Comparison of ENCODE assay signal across 8 cellular contexts in genomic region chr10:109914966-109915365, GRCh38. TPM values are rescaled to one million over a fixed set of nuclear protein-coding genes. Genes with fewer than 3 reads are reported as not detected.
DNase-seq lines count a peak whose midpoint lies in the region; ATAC-seq, FAIRE-seq and TF ChIP-seq lines count a peak whose summit lies in the region.

No MANE protein-coding gene starts in this region.

- no peak overlapping the region for H4K91ac ChIP-seq in IMR-90 (ENCODE audit: insufficient read depth, low read depth, low read length)

- H3K4me1 Mint-ChIP-seq in activated CD4-positive, alpha-beta T cell treated with anti-CD3 and anti-CD28 coated beads, Interleukin-2, amount 10 ng/mL, durations not matched to agents 24 days and 14 days = peaks cover 69% of the 10 kb centered on the region

- H3K4ac ChIP-seq in IMR-90 (ENCODE audit: low read depth, low read length) = no peak overlapping the region

- H3K4me3 Mint-ChIP-seq in activated CD4-positive, alpha-beta T cell treated with anti-CD3 and anti-CD28 coated beads, Interleukin-2, amount 10 ng/mL, durations not matched to agents 24 days and 14 days = peak overlapping the region; percentile 63

- no peak overlapping the region for H2AFZ ChIP-seq in IMR-90 (replicated peaks; ENCODE audit: low read length, poor library complexity)

- dilution Hi-C loops in IMR-90 (cut with HindIII; ENCODE audit: low sequenced_read_pairs, unreplicated experiment) = no loop called here

- H3K9me3 Mint-ChIP-seq in activated CD4-positive, alpha-beta T cell treated with anti-CD3 and anti-CD28 coated beads, Interleukin-2, amount 10 ng/mL, durations not matched to agents 24 days and 14 days = peaks cover 7% of the 10 kb centered on the region

- H3K56ac ChIP-seq in IMR-90 (ENCODE audit: extremely low read depth, insufficient read depth, low read length) = no peak overlapping the region

- H4K8ac ChIP-seq in IMR-90 (ENCODE audit: low read depth in 2 of 2, low read length in 2 of 2) = no peak overlapping the region

- H3K4me2 ChIP-seq in IMR-90 (ENCODE audit: low read depth, low read length) = peak overlapping the region; percentile 73; the same call in 1 of the 2 replicates

- no peak overlapping the region for H2BK120ac ChIP-seq in IMR-90 (ENCODE audit: low read depth, low read length)

- no peaks in the 10 kb centered on the region for H3K27me3 ChIP-seq in IMR-90 (ENCODE audit: control insufficient read depth, insufficient read depth, low read length)
- H3K27me3 ChIP-seq in foreskin keratinocyte = no peaks in the 10 kb centered on the region
- H3K27me3 ChIP-seq in transverse colon = no peaks in the 10 kb centered on the region

- CTCF ChIA-PET in IMR-90 (lab: Yijun Ruan, JAX) = no interaction called here

- H3K4me1 ChIP-seq in IMR-90 (ENCODE audit: control insufficient read depth, insufficient read depth, low read length) = peaks cover 16% of the 10 kb centered on the region
- H3K4me1 ChIP-seq in foreskin keratinocyte = peaks cover 34% of the 10 kb centered on the region
- H3K4me1 ChIP-seq in transverse colon = peaks cover 17 to 69% (median 41%) of the 10 kb centered on the region in 4 donors

- intact Hi-C loops in IMR-90 (cut with micrococcal nuclease) (no loop called here), transverse colon (cut with DNase I; ENCODE audit: low total_unique reads) (no loop called here)
- intact Hi-C loops in activated CD4-positive, alpha-beta T cell treated with anti-CD3 and anti-CD28 coated beads, Interleukin-2, amount 10 ng/mL, durations not matched to agents 24 days and 14 days (cut with micrococcal nuclease) = no loop called here

- peak; percentile 96 for DNase-seq in IMR-90
- peak; percentile 81 for DNase-seq in activated CD4-positive, alpha-beta T cell treated with anti-CD3 and anti-CD28 coated beads, Interleukin-2, amount 10 ng/mL, durations not matched to agents 24 days and 14 days
- peak; percentile 91 to 95 for DNase-seq in foreskin keratinocyte
- DNase-seq in transverse colon = peak; percentile 54
- DNase-seq in GM10266 (ENCODE audit: extremely low spot score) = no peak
- no peak for DNase-seq in GM12892 (ENCODE audit: insufficient read length)

- H4K5ac ChIP-seq in IMR-90 (ENCODE audit: low read depth, low read length) = no peak overlapping the region

- H3K36me3 ChIP-seq in IMR-90 (ENCODE audit: control insufficient read depth, insufficient read depth, low read length) (peaks cover 4% of the 10 kb centered on the region), transverse colon (no peaks in the 10 kb centered on the region)

- no peak for TF ChIP-seq CTCF in IMR-90 (conservative IDR thresholded peaks at IDR 0.05; ENCODE audit: low read depth, low read length)
- no peak for TF ChIP-seq CTCF in foreskin keratinocyte (conservative IDR thresholded peaks at IDR 0.05)
- no peak for TF ChIP-seq CTCF in transverse colon (IDR thresholded peaks at IDR 0.05)
- no peak for TF ChIP-seq CTCF in GM10266 (IDR thresholded peaks at IDR 0.05; ENCODE audit: control insufficient read depth, insufficient read depth, low read depth, missing control alignments)

- POLR2A ChIA-PET in IMR-90 (lab: Charles Lee; ENCODE audit: unreplicated experiment) = no interaction called here

- peak overlapping the region; percentile 78 for H3K27ac Mint-ChIP-seq in activated CD4-positive, alpha-beta T cell treated with anti-CD3 and anti-CD28 coated beads, Interleukin-2, amount 10 ng/mL, durations not matched to agents 24 days and 14 days

- H2AK5ac ChIP-seq in IMR-90 (ENCODE audit: low read depth, low read length) = no peak overlapping the region

- in situ Hi-C loops in IMR-90 (cut with MboI; ENCODE audit: low sequenced_read_pairs) (loop anchor here (25.0 kb wide), 1 partner anchor 647 kb away; the partner anchor contains the start of gene SMC3), transverse colon (cut with MboI; ENCODE audit: low pct_ligation_motif_present in 1 of 4, low pct_unique_long_range_greater_than_20kb in 1 of 4, low sequenced_read_pairs in 3 of 4) (no loop called here)

- peaks cover 14% of the 10 kb centered on the region for H3K9me1 ChIP-seq in IMR-90 (ENCODE audit: insufficient read depth, low read length)

- TF ChIP-seq RAD21 in IMR-90 (IDR thresholded peaks at IDR 0.05; ENCODE audit: low read length) = no peak

- no peak overlapping the region for H3K27ac ChIP-seq in IMR-90 (ENCODE audit: insufficient read depth, low read length)
- H3K27ac ChIP-seq in foreskin keratinocyte = no peak overlapping the region
- H3K27ac ChIP-seq in transverse colon = peak overlapping the region; percentile 63 to 80 (median 73)

- H3K23ac ChIP-seq in IMR-90 (ENCODE audit: low read depth, low read length) = no peak overlapping the region

- no peak overlapping the region for H2BK5ac ChIP-seq in IMR-90 (ENCODE audit: low read depth, low read length, poor library complexity, severe bottlenecking)

- no peaks in the 10 kb centered on the region for H3K9me3 ChIP-seq in IMR-90 (ENCODE audit: control insufficient read depth, insufficient read depth, low read length)
- H3K9me3 ChIP-seq in transverse colon = no peaks in the 10 kb centered on the region

- H3K18ac ChIP-seq in IMR-90 (ENCODE audit: low read depth, low read length) = no peak overlapping the region

- BruUV-seq in IMR-90 (replicated peaks; lab: Mats Ljungman, UMichigan) = no TSS peak

- H4K20me1 ChIP-seq in IMR-90 (ENCODE audit: insufficient read depth, low read length) = peaks cover 25% of the 10 kb centered on the region; the same call in 1 of the 2 replicates

- no peak overlapping the region for H2BK15ac ChIP-seq in IMR-90 (ENCODE audit: low read depth, low read length)

- H3K14ac ChIP-seq in IMR-90 (replicated peaks; ENCODE audit: low read depth, low read length) = no peak overlapping the region

- no peak overlapping the region for H3K9ac ChIP-seq in IMR-90 (ENCODE audit: low read depth, low read length)

- no peak for FAIRE-seq in GM12892 (lab: Jason Lieb, UNC)

- H3K4me3 ChIP-seq in IMR-90 (ENCODE audit: insufficient read depth, low read depth, low read length) (no peak overlapping the region), transverse colon (no peak overlapping the region)

- TF ChIP-seq POLR2A in IMR-90 (IDR thresholded peaks at IDR 0.05; ENCODE audit: low read depth, low read length) (no peak), transverse colon (IDR thresholded peaks at IDR 0.05) (no peak), GM12892 (IDR thresholded peaks at IDR 0.05; ENCODE audit: low read depth, low read length) (no peak)

- H3K27me3 Mint-ChIP-seq in activated CD4-positive, alpha-beta T cell treated with anti-CD3 and anti-CD28 coated beads, Interleukin-2, amount 10 ng/mL, durations not matched to agents 24 days and 14 days = no peaks in the 10 kb centered on the region

- H2AK9ac ChIP-seq in IMR-90 (replicated peaks; ENCODE audit: low read depth, low read length, poor library complexity) = no peak overlapping the region

- H3K36me3 Mint-ChIP-seq in activated CD4-positive, alpha-beta T cell treated with anti-CD3 and anti-CD28 coated beads, Interleukin-2, amount 10 ng/mL, durations not matched to agents 24 days and 14 days (ENCODE audit: low read depth) = peaks cover 67% of the 10 kb centered on the region

- no peak overlapping the region for H2BK20ac ChIP-seq in IMR-90 (ENCODE audit: low read depth, low read length)

- peaks cover 31 to 64% of the 10 kb centered on the region in 2 experiments for H3K79me1 ChIP-seq in IMR-90 (ENCODE audit: low read depth in 1 of 2, low read length in 2 of 2)

- ATAC-seq in GM18519 (IDR thresholded peaks at IDR 0.05; ENCODE audit: low FRiP score, unreplicated experiment) (peak; percentile 30), IMR-90 (ENCODE audit: low read depth) (peak; percentile 94), foreskin keratinocyte (peak; percentile 93), HG03025 (IDR thresholded peaks at IDR 0.05; ENCODE audit: low FRiP score, unreplicated experiment) (no peak)

- TF ChIP-seq EP300 in transverse colon (IDR thresholded peaks at IDR 0.05; ENCODE audit: low read depth) = no peak

- no CpG with 5 or more reads among the region's 3 CpGs for WGBS in IMR-90 (ENCODE audit: extremely low coverage in 2 of 2, insufficient read length in 1 of 2), 2 experiments
- WGBS in transverse colon (ENCODE audit: low coverage in 1 of 2), 2 donors = 19% methylated on average over 3 of the region's 3 CpGs; no CpG with 5 or more reads in 1 of the 2 donors

TF ChIP-seq in IMR-90, 13 proteins besides CTCF, POLR2A, EP300 and RAD21:
- TF ChIP-seq NFE2L2 (IDR thresholded peaks at IDR 0.05; ENCODE audit: low read depth, low read length) (no peak), MAZ (IDR thresholded peaks at IDR 0.05; ENCODE audit: borderline replicate concordance, low read depth, low read length) (no peak), RCOR1 (IDR thresholded peaks at IDR 0.05; ENCODE audit: insufficient replicate concordance, low read length) (peak; percentile 90), CEBPB (IDR thresholded peaks at IDR 0.05; ENCODE audit: low read depth, low read length) (peak; percentile 66), BHLHE40 (IDR thresholded peaks at IDR 0.05; ENCODE audit: low read depth, low read length) (peak; percentile 83), MAFK (IDR thresholded peaks at IDR 0.05; ENCODE audit: low read depth, low read length) (peak; percentile 20; the same call in 1 of the 2 replicates), FOS (IDR thresholded peaks at IDR 0.05; ENCODE audit: low read depth, low read length) (peak; percentile 90), MXI1 (IDR thresholded peaks at IDR 0.05; ENCODE audit: borderline replicate concordance, low read depth, low read length) (no peak)

RNA-seq across cellular contexts. Expression of gene XPNPEP1, which starts 8.3 kb away (rescaled TPM):
- 136 and 164 TPM in 2 replicates for total RNA-seq in IMR-90 (2012; rRNA removed)
- 311 and 378 TPM in 2 replicates for polyA plus RNA-seq in IMR-90 (2012; rRNA removed)
- polyA plus RNA-seq in IMR-90 (2012; cell fraction: cytosol; rRNA removed) = 71.3 and 117 TPM in 2 replicates
- polyA plus RNA-seq in IMR-90 (2012; cell fraction: nucleus; rRNA removed; ENCODE audit: low replicate concordance) = 84.0 and 137 TPM in 2 replicates
- 98.9 and 105 TPM in 2 replicates for total RNA-seq in activated CD4-positive, alpha-beta T cell treated with anti-CD3 and anti-CD28 coated beads, Interleukin-2, amount 10 ng/mL, durations not matched to agents 24 days and 14 days
- total RNA-seq in foreskin keratinocyte = 58.8 TPM in 2 replicates
- polyA plus RNA-seq in foreskin keratinocyte = 37.5 and 43.8 TPM in 2 replicates
- 100 to 1,000 TPM; 108 to 298 (median 127) TPM for total RNA-seq in transverse colon
- polyA plus RNA-seq in GM12892 (2012; ENCODE audit: missing spikeins) = 35.7 TPM

Comparison
In these comparisons a context has a peak if more than half of its experiments do, and no peak if none do; other contexts are left out.
1. DNase-seq: peak in IMR-90 (single experiment), activated CD4-positive, alpha-beta T cell treated with anti-CD3 and anti-CD28 coated beads, Interleukin-2, amount 10 ng/mL, durations not matched to agents 24 days and 14 days (single experiment), foreskin keratinocyte (2 of 2) and transverse colon (single experiment); none in GM10266 (single experiment) and GM12892 (single experiment).
2. H3K27ac ChIP-seq: peak in transverse colon (4 of 4); none in IMR-90 (single experiment) and foreskin keratinocyte (single experiment).